15 cellular contexts compared by ENCODE assay signal in the genomic region with DNA sequence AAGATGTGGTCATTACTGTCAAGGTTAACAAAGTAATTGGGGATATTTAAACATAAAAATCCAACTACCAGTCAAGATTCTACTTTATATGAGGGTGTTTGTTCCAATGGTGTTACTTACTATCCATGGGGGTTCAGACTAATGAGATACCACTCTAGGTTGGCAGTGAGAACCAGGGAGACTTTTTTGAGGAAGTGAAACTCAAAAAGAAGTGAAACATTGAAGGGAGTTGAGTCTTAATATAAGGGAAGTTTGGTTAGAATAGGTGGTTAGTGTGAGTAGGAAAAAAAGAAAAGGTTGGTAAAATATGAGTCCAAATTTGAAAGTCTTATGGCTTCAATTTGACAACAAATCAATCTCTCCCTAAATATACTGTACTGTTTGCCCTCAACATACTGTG.
DNase-seq lines count a peak whose midpoint lies in the region; ATAC-seq and TF ChIP-seq lines count a peak whose summit lies in the region.
"Had no signal": no experiment of that assay in that cellular context is flagged by ENCODE, and none has a peak within 500 bp of the region (broad histone marks: within the 10 kb centered on the region; RNA-seq: fewer than 3 reads in every experiment).

No MANE protein-coding gene starts in this region.

- no peak for TF ChIP-seq CTCF in NB4 (IDR thresholded peaks at IDR 0.05; ENCODE audit: low read depth, low read length)
- no peak for TF ChIP-seq CTCF in body of pancreas (IDR thresholded peaks at IDR 0.05)

- no peaks in the 10 kb centered on the region for H3K36me3 ChIP-seq in body of pancreas (replicated peaks in 1 of 2; ENCODE audit: insufficient read depth in 1 of 2, low read depth in 2 of 2)
- H3K36me3 ChIP-seq: neural progenitor cell had no signal

- TF ChIP-seq POLR2A in NB4 (IDR thresholded peaks at IDR 0.05; ENCODE audit: extremely low read depth, insufficient read length) (no peak), body of pancreas (IDR thresholded peaks at IDR 0.05) (no peak)

- intact Hi-C loops in posterior vena cava (cut with DNase I) (no loop called here), body of pancreas (cut with DNase I) (no loop called here)

- H3K9me3 ChIP-seq in body of pancreas, result no peaks in the 10 kb centered on the region

- ATAC-seq in GM18499 (IDR thresholded peaks at IDR 0.05; ENCODE audit: insufficient read depth, unreplicated experiment), result peak; percentile 59
- ATAC-seq in GM21390 (IDR thresholded peaks at IDR 0.05; ENCODE audit: unreplicated experiment), result peak; percentile 50
- ATAC-seq in HG03175 (IDR thresholded peaks at IDR 0.05; ENCODE audit: unreplicated experiment), result peak; percentile 85
- ATAC-seq in body of pancreas, result no peak
- ATAC-seq in HG02798 (IDR thresholded peaks at IDR 0.05; ENCODE audit: poor library complexity, unreplicated experiment), result no peak

- H3K4me1 ChIP-seq in body of pancreas, result peaks cover 2% of the 10 kb centered on the region

- H3K27ac ChIP-seq in body of pancreas, result no peak overlapping the region
- H3K27ac ChIP-seq: epithelial cell of prostate, neural progenitor cell had no signal

- H3K4me3 ChIP-seq in NB4 (ENCODE audit: low read depth, low read length) (no peak overlapping the region), body of pancreas (no peak overlapping the region)
- H3K4me3 ChIP-seq: neural progenitor cell had no signal

- no peaks in the 10 kb centered on the region for H3K27me3 ChIP-seq in body of pancreas
- H3K27me3 ChIP-seq: neural progenitor cell had no signal

- DNase-seq in NB4 (ENCODE audit: low read depth) (peak; percentile 14), posterior vena cava (ENCODE audit: low spot score) (no peak), body of pancreas (no peak), KG1 (lab: John Stamatoyannopoulos, UW) (no peak)
- DNase-seq: activated CD4-positive, CD25-positive, alpha-beta regulatory T cell; CD4-positive, alpha-beta memory T cell; cortex of kidney; HFFc6; NCI-H510A had no signal

Comparison
In these comparisons a context has a peak if more than half of its experiments do, and no peak if none do; other contexts are left out.
1. ATAC-seq: peak in GM18499 (single experiment), GM21390 (single experiment) and HG03175 (single experiment); none in body of pancreas (single experiment) and HG02798 (single experiment).